ENCODE assay signal across 16 cellular contexts in genomic region chr6:141634269-141634668, GRCh38.
DNase-seq lines count a peak whose midpoint lies in the region; ATAC-seq, FAIRE-seq and TF ChIP-seq lines count a peak whose summit lies in the region.
"Had no signal": no experiment of that assay in that cellular context is flagged by ENCODE, and none has a peak within 500 bp of the region (broad histone marks: within the 10 kb centered on the region; RNA-seq: fewer than 3 reads in every experiment).

No MANE protein-coding gene starts in this region.

- TF ChIP-seq CTCF in K562 (IDR thresholded peaks at IDR 0.05 in 2 of 3, conservative IDR thresholded peaks at IDR 0.05 in 1 of 3; ENCODE audit: insufficient read depth in 2 of 3, low read depth in 1 of 3, low read length in 3 of 3) (no peak), osteoblast (IDR thresholded peaks at IDR 0.05; ENCODE audit: extremely low read depth, low read depth, low read length) (no peak)
- TF ChIP-seq CTCF in CD4-positive, alpha-beta T cell (IDR thresholded peaks at IDR 0.05) = no peak

- WGBS in K562 (ENCODE audit: insufficient coverage, low coverage, missing lambda C conversion rate) = 0% methylated on average over 2 of the region's 2 CpGs

- in situ Hi-C loops in K562 (cut with MboI) = no loop called here

- FAIRE-seq in GM18507 (lab: Jason Lieb, UNC) (peak; percentile 29), K562 (lab: Jason Lieb, UNC) (peak; percentile 35)
- FAIRE-seq: A204.1 had no signal

- no peaks in the 10 kb centered on the region for H3K36me3 Mint-ChIP-seq in CD4-positive, alpha-beta T cell (ENCODE audit: low read depth)
- H3K36me3 Mint-ChIP-seq: CD14-positive monocyte; CD8-positive, alpha-beta memory T cell had no signal

- no peaks in the 10 kb centered on the region for H3K4me1 Mint-ChIP-seq in CD4-positive, alpha-beta T cell (ENCODE audit: low read depth)
- H3K4me1 Mint-ChIP-seq: CD14-positive monocyte; CD8-positive, alpha-beta memory T cell; GM23338 had no signal

- POLR2A ChIA-PET in K562 (lab: Yijun Ruan, JAX) = interaction anchor here (0.7 kb wide), 1 partner anchor 99 kb away, joined by 3 read pairs; no protein-coding TSS in a partner anchor
- POLR2A ChIA-PET in CD4-positive, alpha-beta T cell (lab: Charles Lee) = no interaction called here

- no peak overlapping the region for H3K9ac ChIP-seq in K562 (ENCODE audit: insufficient read depth in 1 of 2, low read depth in 2 of 2, low read length in 2 of 2)

- H3K36me3 ChIP-seq in K562 (ENCODE audit: control insufficient read depth, insufficient read depth, low read length) = no peaks in the 10 kb centered on the region
- H3K36me3 ChIP-seq in osteoblast (ENCODE audit: insufficient read depth, low read length) = no peaks in the 10 kb centered on the region

- H3K27ac ChIP-seq in K562 (ENCODE audit: extremely low read depth, low read depth, low read length) (no peak overlapping the region), osteoblast (ENCODE audit: low read depth, low read length) (no peak overlapping the region)
- H3K27ac ChIP-seq in CD4-positive, alpha-beta T cell (ENCODE audit: low read depth, low read length) = no peak overlapping the region

- H3K4me3 ChIP-seq in K562 (no peak overlapping the region), osteoblast (ENCODE audit: insufficient read depth, low read length) (no peak overlapping the region)
- H3K4me3 ChIP-seq: GM23338 had no signal

- H3K27ac Mint-ChIP-seq in CD4-positive, alpha-beta T cell = no peak overlapping the region
- H3K27ac Mint-ChIP-seq: CD14-positive monocyte, GM23338 had no signal

- no peaks in the 10 kb centered on the region for H3K9me3 ChIP-seq in K562 (replicated peaks; ENCODE audit: control insufficient read depth, insufficient read depth, low read depth, low read length)
- no peaks in the 10 kb centered on the region for H3K9me3 ChIP-seq in osteoblast (ENCODE audit: low read depth, low read length)
- H3K9me3 ChIP-seq in CD4-positive, alpha-beta T cell (ENCODE audit: control insufficient read depth, low read length) = no peaks in the 10 kb centered on the region
- H3K9me3 ChIP-seq: Caco-2 had no signal

- H3K27me3 ChIP-seq in K562 (ENCODE audit: control insufficient read depth in 2 of 2, insufficient read depth in 2 of 2, low read length in 2 of 2) (no peaks in the 10 kb centered on the region), osteoblast (ENCODE audit: insufficient read depth, low read length) (no peaks in the 10 kb centered on the region)
- H3K27me3 ChIP-seq in CD4-positive, alpha-beta T cell (ENCODE audit: control insufficient read depth, insufficient read depth, low read length) = no peaks in the 10 kb centered on the region

- H2AFZ ChIP-seq in K562 (ENCODE audit: low read depth, low read length) (no peak overlapping the region), osteoblast (ENCODE audit: low read length) (peak overlapping the region; percentile 23)
- H2AFZ ChIP-seq: GM23338 had no signal

- BruUV-seq in K562 (replicated peaks; lab: Mats Ljungman, UMichigan) = no TSS peak

- H3K4me1 ChIP-seq in K562 (replicated peaks in 1 of 2; ENCODE audit: control insufficient read depth in 2 of 2, insufficient read depth in 2 of 2, low read length in 2 of 2) (no peaks in the 10 kb centered on the region), osteoblast (ENCODE audit: insufficient read depth, low read length) (no peaks in the 10 kb centered on the region)
- H3K4me1 ChIP-seq: Caco-2 had no signal

- no peaks in the 10 kb centered on the region for H3K9me3 Mint-ChIP-seq in CD4-positive, alpha-beta T cell
- H3K9me3 Mint-ChIP-seq: GM23338 had no signal

- intact Hi-C loops in K562 (cut with micrococcal nuclease) = no loop called here
- intact Hi-C loops in CD4-positive, alpha-beta T cell (cut with DNase I, micrococcal nuclease) = no loop called here

- CTCF ChIA-PET in K562 (lab: Yijun Ruan, JAX; ENCODE audit: low intra/inter-chr PET ratio) = no interaction called here
- CTCF ChIA-PET in CD4-positive, alpha-beta T cell (lab: Charles Lee) = no interaction called here

- DNase-seq in GM18507 (ENCODE audit: extremely low spot score, insufficient read length, low read depth) = no peak
- DNase-seq in OCI-M1 (lab: John Stamatoyannopoulos, UW) = peak; percentile 26
- no peak for DNase-seq in K562 (ENCODE audit: extremely low read depth in 1 of 4, low spot score in 3 of 4)
- DNase-seq in osteoblast (ENCODE audit: insufficient read length, low spot score, missing footprints) = no peak
- DNase-seq in CD4-positive, alpha-beta T cell = no peak
- DNase-seq in GM19238 (ENCODE audit: insufficient read length, low spot score) = no peak
- DNase-seq: Caco-2; CD8-positive, alpha-beta memory T cell; DND-41; GDM1; H7; IMR-90 had no signal

- no peak for TF ChIP-seq RAD21 in K562 (CRISPR knock-in tag; conservative IDR thresholded peaks at IDR 0.05 in 1 of 2, IDR thresholded peaks at IDR 0.05 in 1 of 2)

- no peaks in the 10 kb centered on the region for H3K27me3 Mint-ChIP-seq in CD4-positive, alpha-beta T cell

- TF ChIP-seq POLR2A in K562 (conservative IDR thresholded peaks at IDR 0.05) = no peak

- H3K79me2 ChIP-seq in K562 (ENCODE audit: control insufficient read depth, insufficient read depth, low read length) = no peaks in the 10 kb centered on the region
- H3K79me2 ChIP-seq in osteoblast (ENCODE audit: insufficient read depth, low read length) = no peaks in the 10 kb centered on the region

- TF ChIP-seq EP300 in K562 (IDR thresholded peaks at IDR 0.05; ENCODE audit: low read length) = no peak

- H3K4me2 ChIP-seq in K562 (ENCODE audit: insufficient read depth, low read length) (no peak overlapping the region), osteoblast (ENCODE audit: insufficient read depth, low read length) (no peak overlapping the region)
- H3K4me2 ChIP-seq: GM23338 had no signal

- H4K20me1 ChIP-seq in K562 (replicated peaks; ENCODE audit: control insufficient read depth, insufficient read depth, low read length) (no peaks in the 10 kb centered on the region), osteoblast (ENCODE audit: insufficient read depth, low read length) (no peaks in the 10 kb centered on the region)

- no peaks in the 10 kb centered on the region for H3K9me1 ChIP-seq in K562 (ENCODE audit: control insufficient read depth, insufficient read depth, low read length)

- ATAC-seq in K562 = no peak
- ATAC-seq in GM21529 (IDR thresholded peaks at IDR 0.05; ENCODE audit: unreplicated experiment) = no peak
- ATAC-seq in CD4-positive, alpha-beta T cell (ENCODE audit: poor library complexity) = no peak
- ATAC-seq: GM23338 had no signal

- H3K4me3 Mint-ChIP-seq in CD4-positive, alpha-beta T cell = no peak overlapping the region
- H3K4me3 Mint-ChIP-seq: CD14-positive monocyte; CD8-positive, alpha-beta memory T cell; GM23338 had no signal

TF ChIP-seq in K562, 482 proteins besides CTCF, POLR2A, EP300 and RAD21:
- TF ChIP-seq HMBOX1 (IDR thresholded peaks at IDR 0.05) (no peak), SIX5 (IDR thresholded peaks at IDR 0.05; ENCODE audit: borderline replicate concordance in 1 of 2, insufficient read depth in 1 of 2, low read depth in 1 of 2, low read length in 2 of 2) (no peak), POLR2AphosphoS2 (IDR thresholded peaks at IDR 0.05; ENCODE audit: low read length) (no peak)
